ENCODE assay signal across 20 cellular contexts in genomic region chr2:99634234-99634633, GRCh38.
"Had no signal": no experiment of that assay in that cellular context is flagged by ENCODE, and none has a peak within 500 bp of the region (broad histone marks: within the 10 kb centered on the region; RNA-seq: fewer than 3 reads in every experiment).

No MANE protein-coding gene starts in this region.

- FAIRE-seq: endometrium had no signal

- H3K4me2 ChIP-seq: neural progenitor cell, smooth muscle cell had no signal

- H3K36me3 ChIP-seq: cardiac muscle cell, left lung, neural progenitor cell, sigmoid colon, vagina had no signal

- H3K9me3 ChIP-seq: left lung, sigmoid colon, testis, vagina had no signal

- H3K27me3 ChIP-seq: body of pancreas, cardiac muscle cell, left lung, neural progenitor cell, sigmoid colon, testis, vagina had no signal

- ATAC-seq: body of pancreas; left lung; naive thymus-derived CD8-positive, alpha-beta T cell had no signal

- H3K4me3 ChIP-seq: body of pancreas, cardiac muscle cell, left lung, neural progenitor cell, sigmoid colon, smooth muscle cell, testis, vagina had no signal

- H3K4me1 ChIP-seq: neural progenitor cell had no signal

- DNase-seq: activated CD4-positive, alpha-beta memory T cell treated with anti-CD3 and anti-CD28 coated beads for 36 hours; activated CD4-positive, alpha-beta T cell treated with anti-CD3 and anti-CD28 coated beads for 48 hours; activated naive CD4-positive, alpha-beta T cell treated with anti-CD3 and anti-CD28 coated beads, Interleukin-2, amount 10 ng/mL, durations not matched to agents 7 days and 5 days; activated T-cell treated with anti-CD3 and anti-CD28 coated beads, Interleukin-2, amount 50 U/mL, for 48 hours; body of pancreas; immature natural killer cell; left lung; naive thymus-derived CD8-positive, alpha-beta T cell; retina; sigmoid colon; stimulated activated CD4-positive, alpha-beta T cell treated with anti-CD3 and anti-CD28 coated beads, Interleukin-15, amount 100 ng/mL, for 24 hours; stimulated activated CD8-positive, alpha-beta memory T cell treated with anti-CD3 and anti-CD28 coated beads, Interleukin-4, amount 100 ng/mL, for 48 hours; stimulated activated naive B cell treated with anti-CD40 and anti-IgM and Interleukin-4, amounts not matched to agents 10 μg/mL and 1 μg/mL and 100 μg/mL, for 72 hours; testis; trophoblast cell had no signal

- H3K27ac ChIP-seq: body of pancreas, cardiac muscle cell, left lung, neural progenitor cell, sigmoid colon, testis, vagina had no signal

- H2AFZ ChIP-seq: neural progenitor cell had no signal

- H3K9ac ChIP-seq: neural progenitor cell had no signal
